Comparison of ENCODE assay signal across 24 cellular contexts in genomic region chr19:47398707-47399106, GRCh38. TPM values are rescaled to one million over a fixed set of nuclear protein-coding genes. Genes with fewer than 3 reads are reported as not detected.
DNase-seq lines count a peak whose midpoint lies in the region; ATAC-seq, FAIRE-seq and TF ChIP-seq lines count a peak whose summit lies in the region.
"Had no signal": no experiment of that assay in that cellular context is flagged by ENCODE, and none has a peak within 500 bp of the region (broad histone marks: within the 10 kb centered on the region; RNA-seq: fewer than 3 reads in every experiment).

No MANE protein-coding gene starts in this region.

- no peaks in the 10 kb centered on the region for H3K4me1 ChIP-seq in astrocyte (ENCODE audit: insufficient read depth, low read length)
- peaks cover 8% of the 10 kb centered on the region for H3K4me1 ChIP-seq in mesendoderm (ENCODE audit: control insufficient read depth, low read depth, low read length)
- H3K4me1 ChIP-seq in CD8-positive, alpha-beta memory T cell (ENCODE audit: insufficient read depth, low read length), result no peaks in the 10 kb centered on the region
- H3K4me1 ChIP-seq: BE2C, SJCRH30 had no signal

- H2BK120ac ChIP-seq in mesendoderm (ENCODE audit: low read depth, low read length), result peak overlapping the region; percentile 83

- peak overlapping the region; percentile 43 for H3K27ac Mint-ChIP-seq in activated CD8-positive, alpha-beta T cell treated with anti-CD3 and anti-CD28 coated beads, Interleukin-2, amount 10 ng/mL, durations not matched to agents 7 days and 5 days
- no peak overlapping the region for H3K27ac Mint-ChIP-seq in activated CD8-positive, alpha-beta T cell treated with anti-CD3 and anti-CD28 coated beads for 36 hours
- H3K27ac Mint-ChIP-seq in astrocyte (ENCODE audit: unreplicated experiment), result peak overlapping the region; percentile 41
- no peak overlapping the region for H3K27ac Mint-ChIP-seq in CD8-positive, alpha-beta memory T cell
- H3K27ac Mint-ChIP-seq: CD8-positive, alpha-beta T cell had no signal

- H3K9ac ChIP-seq in astrocyte (ENCODE audit: low read length) (no peak overlapping the region), mesendoderm (ENCODE audit: low read length) (peak overlapping the region; percentile 63)
- H3K9ac ChIP-seq: GM23248 had no signal

- no peak for TF ChIP-seq CTCF in activated CD8-positive, alpha-beta T cell treated with anti-CD3 and anti-CD28 coated beads for 36 hours (IDR thresholded peaks at IDR 0.05)
- no peak for TF ChIP-seq CTCF in astrocyte (IDR thresholded peaks at IDR 0.05; ENCODE audit: insufficient read depth, low read depth, low read length)

- DNase-seq in activated CD8-positive, alpha-beta T cell treated with anti-CD3 and anti-CD28 coated beads, Interleukin-2, amount 10 ng/mL, durations not matched to agents 7 days and 5 days, result no peak
- no peak for DNase-seq in activated CD8-positive, alpha-beta T cell treated with anti-CD3 and anti-CD28 coated beads for 36 hours
- no peak for DNase-seq in astrocyte (ENCODE audit: low read depth)
- DNase-seq in mesendoderm, result peak; percentile 69
- no peak for DNase-seq in NOMO-1 (lab: John Stamatoyannopoulos, UW; ENCODE audit: unreplicated experiment in 2 of 2)
- no peak for DNase-seq in CD8-positive, alpha-beta memory T cell
- no peak for DNase-seq in activated CD8-positive, alpha-beta memory T cell treated with anti-CD3 and anti-CD28 coated beads, Interleukin-2, amount 50 U/mL, for 4 hours
- no peak for DNase-seq in HPDE6-E6E7 (ENCODE audit: extremely low spot score)
- DNase-seq: 8988T; BE2C; CD8-positive, alpha-beta T cell; DND-41; GF-D8; GM23248; MV-4-11; NCI-H1417 treated with DMSO at 0.1 percent for 48 hours; NCI-H1930; NCI-H2171; NCI-H446; PC-3; SJCRH30 had no signal

- H2AFZ ChIP-seq in astrocyte (ENCODE audit: low read depth, low read length), result no peak overlapping the region
- H2AFZ ChIP-seq: GM23248 had no signal

- WGBS in mesendoderm (ENCODE audit: extremely low coverage, insufficient coverage, low lambda C conversion rate), result no CpG with 5 or more reads among the region's 16 CpGs

- H3K27me3 ChIP-seq in astrocyte (ENCODE audit: insufficient read depth, low read length), result no peaks in the 10 kb centered on the region
- H3K27me3 ChIP-seq in mesendoderm (ENCODE audit: insufficient read depth, low read length, poor library complexity), result no peaks in the 10 kb centered on the region
- H3K27me3 ChIP-seq in CD8-positive, alpha-beta memory T cell (ENCODE audit: insufficient read depth, low read length, poor library complexity, severe bottlenecking), result no peaks in the 10 kb centered on the region
- H3K27me3 ChIP-seq: BE2C had no signal

- no peak overlapping the region for H3K4me3 ChIP-seq in astrocyte (ENCODE audit: insufficient read depth, low read depth, low read length)
- no peak overlapping the region for H3K4me3 ChIP-seq in mesendoderm (ENCODE audit: low read length)
- H3K4me3 ChIP-seq in CD8-positive, alpha-beta memory T cell (ENCODE audit: low read length), result no peak overlapping the region
- H3K4me3 ChIP-seq: GM23248, K562, SJCRH30 had no signal

- H2BK5ac ChIP-seq in mesendoderm (ENCODE audit: low read length), result peak overlapping the region; percentile 97

- no peaks in the 10 kb centered on the region for H3K4me1 Mint-ChIP-seq in activated CD8-positive, alpha-beta T cell treated with anti-CD3 and anti-CD28 coated beads, Interleukin-2, amount 10 ng/mL, durations not matched to agents 7 days and 5 days (ENCODE audit: low read depth)
- H3K4me1 Mint-ChIP-seq in activated CD8-positive, alpha-beta T cell treated with anti-CD3 and anti-CD28 coated beads for 36 hours (ENCODE audit: low read depth), result no peaks in the 10 kb centered on the region
- H3K4me1 Mint-ChIP-seq in astrocyte (ENCODE audit: low read depth, unreplicated experiment), result peaks cover 6% of the 10 kb centered on the region
- no peaks in the 10 kb centered on the region for H3K4me1 Mint-ChIP-seq in CD8-positive, alpha-beta memory T cell

- POLR2A ChIA-PET in activated CD8-positive, alpha-beta T cell treated with anti-CD3 and anti-CD28 coated beads, Interleukin-2, amount 10 ng/mL, durations not matched to agents 7 days and 5 days (lab: Charles Lee), result no interaction called here
- POLR2A ChIA-PET in activated CD8-positive, alpha-beta T cell treated with anti-CD3 and anti-CD28 coated beads for 36 hours (lab: Charles Lee), result no interaction called here
- POLR2A ChIA-PET in CD8-positive, alpha-beta memory T cell (lab: Charles Lee), result no interaction called here

- no peak overlapping the region for H4K5ac ChIP-seq in mesendoderm (ENCODE audit: low read length)

- H3K9me3 ChIP-seq in astrocyte (ENCODE audit: insufficient read depth, low read depth, low read length), result no peaks in the 10 kb centered on the region
- no peaks in the 10 kb centered on the region for H3K9me3 ChIP-seq in CD8-positive, alpha-beta memory T cell (ENCODE audit: low read length)
- H3K9me3 ChIP-seq: BE2C, SJCRH30 had no signal

- peak overlapping the region; percentile 3 for H3K18ac ChIP-seq in mesendoderm (ENCODE audit: low read length)

- H3K56ac ChIP-seq in mesendoderm (ENCODE audit: low read length), result peak overlapping the region; percentile 94

- no peak overlapping the region for H2BK15ac ChIP-seq in mesendoderm (replicated peaks; ENCODE audit: low read depth)

- no peaks in the 10 kb centered on the region for H4K20me1 ChIP-seq in astrocyte (ENCODE audit: insufficient read depth, low read length)

- intact Hi-C loops in activated CD8-positive, alpha-beta T cell treated with anti-CD3 and anti-CD28 coated beads for 36 hours (cut with micrococcal nuclease), result no loop called here

- CTCF ChIA-PET in activated CD8-positive, alpha-beta T cell treated with anti-CD3 and anti-CD28 coated beads, Interleukin-2, amount 10 ng/mL, durations not matched to agents 7 days and 5 days (lab: Charles Lee), result no interaction called here
- CTCF ChIA-PET in activated CD8-positive, alpha-beta T cell treated with anti-CD3 and anti-CD28 coated beads for 36 hours (lab: Charles Lee), result interaction anchor here (2.4 kb wide), 1 partner anchor 7 kb away, joined by 13 read pairs; no protein-coding TSS in a partner anchor
- CTCF ChIA-PET in CD8-positive, alpha-beta memory T cell (lab: Charles Lee), result interaction anchor here (1.9 kb wide), 1 partner anchor 103 kb away, joined by 3 read pairs; no protein-coding TSS in a partner anchor

- H3K79me2 ChIP-seq in astrocyte (ENCODE audit: insufficient read depth, low read length) (no peaks in the 10 kb centered on the region), mesendoderm (ENCODE audit: control insufficient read depth, insufficient read depth, low read length) (no peaks in the 10 kb centered on the region)

- no peak for FAIRE-seq in astrocyte (lab: Jason Lieb, UNC)
- FAIRE-seq: GM12891, GM18507, K562 had no signal

- ATAC-seq in activated CD8-positive, alpha-beta T cell treated with anti-CD3 and anti-CD28 coated beads, Interleukin-2, amount 10 ng/mL, durations not matched to agents 7 days and 5 days, result no peak
- ATAC-seq in activated CD8-positive, alpha-beta T cell treated with anti-CD3 and anti-CD28 coated beads for 36 hours, result no peak
- ATAC-seq: CD8-positive, alpha-beta T cell; K562; PC-3 had no signal

- no peak overlapping the region for H3K4ac ChIP-seq in mesendoderm (ENCODE audit: low read depth, low read length)

- no peaks in the 10 kb centered on the region for H3K79me1 ChIP-seq in mesendoderm (ENCODE audit: low read length)

- H3K36me3 ChIP-seq in astrocyte (ENCODE audit: insufficient read depth, low read length), result no peaks in the 10 kb centered on the region
- H3K36me3 ChIP-seq in mesendoderm (ENCODE audit: control insufficient read depth, insufficient read depth, low read length), result peaks cover 3% of the 10 kb centered on the region
- no peaks in the 10 kb centered on the region for H3K36me3 ChIP-seq in CD8-positive, alpha-beta memory T cell (ENCODE audit: insufficient read depth, low read length)
- H3K36me3 ChIP-seq: BE2C, SJCRH30 had no signal

- H3K36me3 Mint-ChIP-seq in activated CD8-positive, alpha-beta T cell treated with anti-CD3 and anti-CD28 coated beads, Interleukin-2, amount 10 ng/mL, durations not matched to agents 7 days and 5 days (ENCODE audit: low read depth), result no peaks in the 10 kb centered on the region
- no peaks in the 10 kb centered on the region for H3K36me3 Mint-ChIP-seq in activated CD8-positive, alpha-beta T cell treated with anti-CD3 and anti-CD28 coated beads for 36 hours (ENCODE audit: low read depth)
- peaks cover 11% of the 10 kb centered on the region for H3K36me3 Mint-ChIP-seq in astrocyte (ENCODE audit: low read depth, unreplicated experiment)
- no peaks in the 10 kb centered on the region for H3K36me3 Mint-ChIP-seq in CD8-positive, alpha-beta memory T cell
- H3K36me3 Mint-ChIP-seq: CD8-positive, alpha-beta T cell had no signal

- peak overlapping the region; percentile 83 for H3K23ac ChIP-seq in mesendoderm (ENCODE audit: low read length)

- H3K9me3 Mint-ChIP-seq in activated CD8-positive, alpha-beta T cell treated with anti-CD3 and anti-CD28 coated beads, Interleukin-2, amount 10 ng/mL, durations not matched to agents 7 days and 5 days (ENCODE audit: insufficient read depth), result no peaks in the 10 kb centered on the region
- H3K9me3 Mint-ChIP-seq in activated CD8-positive, alpha-beta T cell treated with anti-CD3 and anti-CD28 coated beads for 36 hours, result no peaks in the 10 kb centered on the region
- peaks cover 3% of the 10 kb centered on the region for H3K9me3 Mint-ChIP-seq in astrocyte (ENCODE audit: unreplicated experiment)
- H3K9me3 Mint-ChIP-seq in CD8-positive, alpha-beta memory T cell, result no peaks in the 10 kb centered on the region
- H3K9me3 Mint-ChIP-seq: CD8-positive, alpha-beta T cell had no signal

- H3K27me3 Mint-ChIP-seq in activated CD8-positive, alpha-beta T cell treated with anti-CD3 and anti-CD28 coated beads, Interleukin-2, amount 10 ng/mL, durations not matched to agents 7 days and 5 days (ENCODE audit: low read depth), result peaks cover 11% of the 10 kb centered on the region
- peaks cover 3% of the 10 kb centered on the region for H3K27me3 Mint-ChIP-seq in activated CD8-positive, alpha-beta T cell treated with anti-CD3 and anti-CD28 coated beads for 36 hours
- peaks cover 25% of the 10 kb centered on the region for H3K27me3 Mint-ChIP-seq in astrocyte (ENCODE audit: low read depth, unreplicated experiment)
- peaks cover 5 to 37% of the 10 kb centered on the region in 2 donors for H3K27me3 Mint-ChIP-seq in CD8-positive, alpha-beta memory T cell

- no peak overlapping the region for H4K8ac ChIP-seq in mesendoderm (ENCODE audit: low read depth, low read length)

- H3K4me2 ChIP-seq in astrocyte (ENCODE audit: low read length) (no peak overlapping the region), mesendoderm (ENCODE audit: low read length) (no peak overlapping the region)

- no peak overlapping the region for H3K4me3 Mint-ChIP-seq in activated CD8-positive, alpha-beta T cell treated with anti-CD3 and anti-CD28 coated beads, Interleukin-2, amount 10 ng/mL, durations not matched to agents 7 days and 5 days
- no peak overlapping the region for H3K4me3 Mint-ChIP-seq in activated CD8-positive, alpha-beta T cell treated with anti-CD3 and anti-CD28 coated beads for 36 hours
- H3K4me3 Mint-ChIP-seq in astrocyte (ENCODE audit: unreplicated experiment), result peak overlapping the region; percentile 2
- no peak overlapping the region for H3K4me3 Mint-ChIP-seq in CD8-positive, alpha-beta memory T cell
- H3K4me3 Mint-ChIP-seq: CD8-positive, alpha-beta T cell had no signal

- H2AK5ac ChIP-seq in mesendoderm (ENCODE audit: low read length), result peak overlapping the region; percentile 54

- no peak overlapping the region for H3K27ac ChIP-seq in astrocyte (ENCODE audit: low read depth, low read length)
- peak overlapping the region; percentile 95 for H3K27ac ChIP-seq in mesendoderm (ENCODE audit: low read depth, low read length)
- no peak overlapping the region for H3K27ac ChIP-seq in CD8-positive, alpha-beta memory T cell (ENCODE audit: low read depth, low read length)
- H3K27ac ChIP-seq: GM23248, SJCRH30 had no signal

RNA-seq across cellular contexts. Expression of gene MEIS3, which starts 20.6 kb away (rescaled TPM):
- not detected for total RNA-seq in activated CD8-positive, alpha-beta T cell treated with anti-CD3 and anti-CD28 coated beads, Interleukin-2, amount 10 ng/mL, durations not matched to agents 7 days and 5 days
- not detected for total RNA-seq in activated CD8-positive, alpha-beta T cell treated with anti-CD3 and anti-CD28 coated beads for 36 hours
- total RNA-seq in astrocyte, result 71.1 and 93.7 TPM in 2 replicates
- polyA plus RNA-seq in mesendoderm (2013, experiment 1 of 2), result 65.7 TPM
- polyA plus RNA-seq in mesendoderm (2013, experiment 2 of 2), result 64.6 TPM
- not detected for total RNA-seq in CD8-positive, alpha-beta memory T cell
- polyA plus RNA-seq in CD8-positive, alpha-beta memory T cell, result not detected
- total RNA-seq: CD8-positive, alpha-beta T cell had no signal

RNA-seq across cellular contexts. Expression of gene DHX34, which starts 49.6 kb away (rescaled TPM):
- 10 to 100 TPM; 12.6 to 13.1 TPM for total RNA-seq in activated CD8-positive, alpha-beta T cell treated with anti-CD3 and anti-CD28 coated beads, Interleukin-2, amount 10 ng/mL, durations not matched to agents 7 days and 5 days
- 10 to 100 TPM; 14.2 to 14.9 TPM for total RNA-seq in activated CD8-positive, alpha-beta T cell treated with anti-CD3 and anti-CD28 coated beads for 36 hours
- 13.9 and 17.7 TPM in 2 replicates for total RNA-seq in astrocyte
- polyA plus RNA-seq in mesendoderm (2013, experiment 1 of 2), result 19.0 TPM
- 19.1 TPM for polyA plus RNA-seq in mesendoderm (2013, experiment 2 of 2)
- total RNA-seq in CD8-positive, alpha-beta memory T cell, result 10 to 100 TPM; 23.2 to 24.5 TPM
- polyA plus RNA-seq in CD8-positive, alpha-beta memory T cell, result 7.7 TPM

Comparison
In these comparisons a context has a peak if more than half of its experiments do, and no peak if none do; other contexts are left out.
1. H3K27ac Mint-ChIP-seq: peak in activated CD8-positive, alpha-beta T cell treated with anti-CD3 and anti-CD28 coated beads, Interleukin-2, amount 10 ng/mL, durations not matched to agents 7 days and 5 days (single experiment) and astrocyte (single experiment); none in activated CD8-positive, alpha-beta T cell treated with anti-CD3 and anti-CD28 coated beads for 36 hours (single experiment) and CD8-positive, alpha-beta memory T cell (0 of 8).
2. RNA of gene MEIS3, which starts 20.6 kb away (total RNA-seq): 71.1 to 93.7 TPM in astrocyte; not detected in activated CD8-positive, alpha-beta T cell treated with anti-CD3 and anti-CD28 coated beads, Interleukin-2, amount 10 ng/mL, durations not matched to agents 7 days and 5 days, not detected in CD8-positive, alpha-beta memory T cell and not detected in activated CD8-positive, alpha-beta T cell treated with anti-CD3 and anti-CD28 coated beads for 36 hours; every median in the first group is over 10 times any median in the second.